Comparison of ENCODE assay signal across 10 cellular contexts in the genomic region with DNA sequence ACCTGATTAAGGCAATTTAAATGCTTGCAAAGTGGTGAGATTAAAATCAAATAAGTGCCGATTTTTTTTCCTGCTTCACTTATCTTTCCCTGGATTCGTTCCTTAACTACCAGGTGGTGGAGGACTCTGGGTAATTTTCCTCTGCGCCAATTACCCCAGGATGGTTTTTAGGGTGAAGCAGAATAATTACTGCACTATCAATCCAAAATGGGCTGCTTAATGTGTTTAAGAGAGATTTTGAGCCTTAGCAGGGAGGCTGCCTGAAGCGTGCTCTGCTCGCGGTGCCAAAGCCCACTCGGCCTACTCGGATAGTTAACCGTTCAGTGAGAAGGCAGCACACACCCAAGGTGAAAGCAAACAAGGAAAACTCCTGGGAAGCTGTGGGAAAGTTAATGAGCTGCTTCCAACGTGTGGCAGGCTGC.
DNase-seq lines count a peak whose midpoint lies in the region; ATAC-seq and TF ChIP-seq lines count a peak whose summit lies in the region.
"Had no signal": no experiment of that assay in that cellular context is flagged by ENCODE, and none has a peak within 500 bp of the region (broad histone marks: within the 10 kb centered on the region; RNA-seq: fewer than 3 reads in every experiment).

No MANE protein-coding gene starts in this region.

- TF ChIP-seq CTCF in thoracic aorta (IDR thresholded peaks at IDR 0.05) (no peak), heart right ventricle (IDR thresholded peaks at IDR 0.05) (no peak)

- H3K9me3 ChIP-seq in thoracic aorta, result no peaks in the 10 kb centered on the region
- no peaks in the 10 kb centered on the region for H3K9me3 ChIP-seq in heart right ventricle

- ATAC-seq in thoracic aorta (ENCODE audit: insufficient number of reproducible peaks, low FRiP score, low read depth) (no peak), HG02571 (IDR thresholded peaks at IDR 0.05; ENCODE audit: unreplicated experiment) (no peak), heart right ventricle (no peak)
- ATAC-seq: K562 had no signal

- H3K36me3 ChIP-seq in thoracic aorta (no peaks in the 10 kb centered on the region), heart right ventricle (no peaks in the 10 kb centered on the region)

- intact Hi-C loops in heart right ventricle (cut with DNase I), result no loop called here

- H3K4me1 ChIP-seq in thoracic aorta (ENCODE audit: control insufficient read depth in 1 of 2, low read depth in 2 of 2), result no peaks in the 10 kb centered on the region
- no peaks in the 10 kb centered on the region for H3K4me1 ChIP-seq in heart right ventricle

- H3K4me3 ChIP-seq in thoracic aorta (peak overlapping the region; percentile 23), heart right ventricle (peak overlapping the region in 1 of 10 donors; percentile 6)
- H3K4me3 ChIP-seq: K562, skin epidermis had no signal

- no peak overlapping the region for H3K27ac ChIP-seq in thoracic aorta
- H3K27ac ChIP-seq in heart right ventricle, result no peak overlapping the region
- H3K27ac ChIP-seq: skin epidermis had no signal

- 22 to 23% methylated on average over 10 of the region's 10 CpGs for WGBS in heart right ventricle, 2 donors

- H3K27me3 ChIP-seq in thoracic aorta (replicated peaks; ENCODE audit: insufficient read depth) (no peaks in the 10 kb centered on the region), heart right ventricle (no peaks in the 10 kb centered on the region)

- peak; percentile 76 to 98 (median 91) for DNase-seq in NCI-H1417 (lab: John Stamatoyannopoulos, UW)
- peak; percentile 94 for DNase-seq in NCI-H748 (lab: John Stamatoyannopoulos, UW; ENCODE audit: unreplicated experiment)
- peak; percentile 25 for DNase-seq in iPS DF 4.7 (ENCODE audit: extremely low read depth, low spot score)
- DNase-seq in thoracic aorta (ENCODE audit: low spot score), result no peak
- no peak for DNase-seq in heart right ventricle
- DNase-seq in AML-193 (lab: John Stamatoyannopoulos, UW), result no peak
- DNase-seq: DND-41 had no signal

Comparison
In these comparisons a context has a peak if more than half of its experiments do, and no peak if none do; other contexts are left out.
1. DNase-seq: peak in NCI-H1417 (3 of 3), NCI-H748 (single experiment) and iPS DF 4.7 (single experiment); none in thoracic aorta (single experiment), heart right ventricle (0 of 2) and AML-193 (0 of 2).